ENCODE assay signal across 8 cellular contexts in the genomic region with DNA sequence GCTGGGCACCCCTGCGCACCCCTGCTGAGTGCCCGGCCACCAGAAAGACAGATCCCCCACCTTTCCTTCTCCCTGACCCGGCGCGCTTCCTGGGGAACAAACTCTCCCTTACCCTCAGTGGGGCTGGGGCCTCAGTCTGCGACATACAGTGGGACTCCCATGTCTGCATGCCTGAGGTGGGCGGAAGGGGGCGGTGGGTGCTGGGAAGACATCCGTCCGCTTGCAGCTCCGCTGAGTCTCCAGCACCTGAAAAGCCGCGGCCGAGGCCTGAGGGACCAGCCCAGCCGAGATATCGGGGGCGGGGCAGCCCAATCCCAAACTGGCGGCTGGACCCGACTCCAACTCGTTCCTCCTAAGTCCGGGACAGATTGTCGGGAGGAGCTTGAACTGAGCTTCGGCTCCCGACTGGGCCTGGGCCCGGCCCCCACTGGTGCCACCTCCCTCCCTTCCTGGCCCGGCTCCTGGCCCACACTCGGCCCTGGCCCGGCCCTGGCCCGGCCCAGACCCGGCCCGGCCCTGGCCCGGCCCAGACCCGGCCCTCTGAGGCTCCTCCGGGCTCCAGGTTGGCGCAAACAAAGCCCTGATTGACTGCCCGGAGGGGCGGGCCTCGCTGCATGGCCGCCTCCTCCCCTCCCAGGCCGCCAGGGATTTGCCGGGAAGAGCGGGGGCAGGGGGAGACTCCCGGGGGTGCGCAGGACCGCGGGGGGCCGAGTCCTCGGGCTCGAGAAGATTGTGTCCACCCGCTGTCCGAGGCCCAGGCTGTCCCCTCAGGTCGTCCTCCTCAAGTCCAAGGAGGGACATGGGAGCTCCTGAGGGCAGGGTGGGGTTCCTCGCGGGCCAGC. TPM values are rescaled to one million over a fixed set of nuclear protein-coding genes. Genes with fewer than 3 reads are reported as not detected.
DNase-seq lines count a peak whose midpoint lies in the region; ATAC-seq and TF ChIP-seq lines count a peak whose summit lies in the region.

No MANE protein-coding gene starts in this region.

- TF ChIP-seq CTCF in adrenal gland (IDR thresholded peaks at IDR 0.05) (no peak), cardiac muscle cell (IDR thresholded peaks at IDR 0.05; ENCODE audit: low read depth, low read length) (no peak)

- H3K36me3 ChIP-seq in adrenal gland (replicated peaks in 1 of 2) (no peaks in the 10 kb centered on the region), cardiac muscle cell (no peaks in the 10 kb centered on the region)

- peak overlapping the region in 2 of 4 donors; percentile 26 to 60 for H3K4me3 ChIP-seq in adrenal gland
- peak overlapping the region; percentile 40 for H3K4me3 ChIP-seq in cardiac muscle cell

- 0 to 31% (median 15%) methylated on average over 3 to 54 of the region's 54 CpGs for WGBS in adrenal gland, 4 donors

- intact Hi-C loops in adrenal gland (cut with DNase I): no loop called here

- H3K4me1 ChIP-seq in adrenal gland (replicated peaks in 1 of 2) (peaks cover 0 to 9% of the 10 kb centered on the region in 2 donors), cardiac muscle cell (ENCODE audit: low read depth) (no peaks in the 10 kb centered on the region)

- H3K27me3 ChIP-seq in adrenal gland (peaks cover 5% of the 10 kb centered on the region), cardiac muscle cell (no peaks in the 10 kb centered on the region)

- H3K27ac ChIP-seq in adrenal gland: peak overlapping the region; percentile 81 to 93 (median 91)
- H3K27ac ChIP-seq in cardiac muscle cell: peak overlapping the region; percentile 17

- DNase-seq in DMS114 treated with DMSO at 0.1 percent for 48 hours (lab: John Stamatoyannopoulos, UW; ENCODE audit: unreplicated experiment): peak; percentile 10
- peak; percentile 45 for DNase-seq in NCI-H2171 treated with DMSO at 0.1 percent for 48 hours (lab: John Stamatoyannopoulos, UW)
- DNase-seq in adrenal gland: peak; percentile 75 to 85 (median 82)
- DNase-seq in cardiac muscle cell (ENCODE audit: low read depth in 1 of 2, low spot score in 1 of 2): peak; percentile 60 to 76
- peak; percentile 41 for DNase-seq in occipital lobe (lab: John Stamatoyannopoulos, UW)
- no peak for DNase-seq in GM19238 (ENCODE audit: insufficient read length, low spot score)

- no peak for ATAC-seq in GM21786 (IDR thresholded peaks at IDR 0.05; ENCODE audit: unreplicated experiment)
- ATAC-seq in HG02884 (IDR thresholded peaks at IDR 0.05; ENCODE audit: unreplicated experiment): no peak

- TF ChIP-seq POLR2A in adrenal gland (IDR thresholded peaks at IDR 0.05): peak; percentile 38 to 62

- H3K9me3 ChIP-seq in adrenal gland (replicated peaks in 1 of 3) (no peaks in the 10 kb centered on the region), cardiac muscle cell (ENCODE audit: low read depth) (no peaks in the 10 kb centered on the region)

RNA-seq across cellular contexts. Expression of a gene that starts 0.9 kb away (rescaled TPM):
- total RNA-seq in adrenal gland (100 to 1,000 TPM in 1 of 8 donors, 10 to 100 TPM in 7; 36.8 to 109 (median 56.6) TPM), cardiac muscle cell (8.5 and 14.5 TPM in 2 replicates), occipital lobe (17.9 TPM)
- polyA plus RNA-seq in adrenal gland (10 to 100 TPM in 2 of 3 donors, 1 to 10 TPM in 1; 9.3 to 97.9 (median 13.4) TPM), cardiac muscle cell (8.7 and 11.8 TPM in 2 replicates)
